Comparison of ENCODE assay signal across 8 cellular contexts in genomic region chr2:132416080-132416911, GRCh38. TPM values are rescaled to one million over a fixed set of nuclear protein-coding genes. Genes with fewer than 3 reads are reported as not detected.
A peak's percentile ranks its signal among the peaks of the same experiment; 100 is the strongest.
DNase-seq lines count a peak whose midpoint lies in the region; ATAC-seq and TF ChIP-seq lines count a peak whose summit lies in the region.

TSS of gene GPR39 (plus strand) at chr2:132416805.

- CTCF ChIA-PET in AG04449 (lab: Yijun Ruan, JAX): no interaction called here

- H3K4me3 ChIP-seq in AG04449 (ENCODE audit: low read depth, low read length): peak within 1 kb of the TSS; percentile 67
- H3K4me3 ChIP-seq in muscle layer of colon (ENCODE audit: low read depth in 1 of 2, low read length in 2 of 2): peak within 1 kb of the TSS; percentile 17 to 50

- TF ChIP-seq CTCF in AG04449 (IDR thresholded peaks at IDR 0.05; ENCODE audit: insufficient read depth, low read length, missing control alignments): no peak

- no peak within 1 kb of the TSS for H3K27ac ChIP-seq in muscle layer of colon (ENCODE audit: low read depth, low read length)

- POLR2A ChIA-PET in AG04449 (lab: Yijun Ruan, JAX): interaction anchor here (0.6 to 1.6 kb wide), 3 partner anchors 9 to 261 kb away, joined by 3 to 7 read pairs (median 3); no protein-coding TSS in a partner anchor

- no peaks in the 10 kb centered on the region for H3K4me1 ChIP-seq in muscle layer of colon (ENCODE audit: insufficient read depth, low read length)

- H3K36me3 ChIP-seq in muscle layer of colon (ENCODE audit: insufficient read depth, low read length): no peaks in the 10 kb centered on the region

- DNase-seq in AG04449 (ENCODE audit: low read depth, low spot score): peak; percentile 83
- DNase-seq in HS-5 (ENCODE audit: low read depth): peak; percentile 92
- peak; percentile 100 for DNase-seq in RPMI7951 (ENCODE audit: low read depth)
- peak; percentile 94 for DNase-seq in fibroblast of gingiva (ENCODE audit: low read depth)
- DNase-seq in activated CD8-positive, alpha-beta memory T cell treated with anti-CD3 and anti-CD28 coated beads for 24 hours: no peak

- ATAC-seq in HG02870 (IDR thresholded peaks at IDR 0.05; ENCODE audit: unreplicated experiment) (no peak), GM19397 (IDR thresholded peaks at IDR 0.05; ENCODE audit: unreplicated experiment) (no peak)

- H3K9me3 ChIP-seq in muscle layer of colon (ENCODE audit: low read length): no peaks in the 10 kb centered on the region

- no peaks in the 10 kb centered on the region for H3K27me3 ChIP-seq in muscle layer of colon (ENCODE audit: control insufficient read depth in 1 of 2, insufficient read depth in 2 of 2, low read length in 2 of 2)

- no peak within 1 kb of the TSS for H3K9ac ChIP-seq in muscle layer of colon (ENCODE audit: low read length)

RNA-seq across cellular contexts. Expression of gene GPR39, which starts in this region (rescaled TPM):
- 36.0 and 39.9 TPM in 2 replicates for total RNA-seq in RPMI7951 (2014; rRNA removed; shearing (Covaris generic))
